In the genomic region with DNA sequence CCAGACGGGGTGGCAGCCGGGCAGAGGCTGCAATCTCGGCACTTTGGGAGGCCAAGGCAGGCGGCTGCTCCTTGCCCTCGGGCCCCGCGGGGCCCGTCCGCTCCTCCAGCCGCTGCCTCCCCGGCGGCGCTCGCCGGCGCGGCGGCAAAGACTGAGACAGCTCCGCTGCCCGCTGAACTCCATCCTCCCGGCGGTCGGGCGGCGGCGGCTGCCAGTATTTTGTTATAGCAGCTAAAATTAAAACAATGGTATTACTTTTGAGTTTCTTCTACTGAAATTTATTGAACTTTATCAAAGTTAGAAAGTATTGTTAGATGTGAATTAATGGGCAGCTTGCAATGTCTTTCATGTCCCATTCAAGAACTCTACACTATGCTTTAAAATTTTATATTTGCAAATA, we compare ENCODE assay signal across 2 cellular contexts.
A peak's percentile ranks its signal among the peaks of the same experiment; 100 is the strongest.
DNase-seq lines count a peak whose midpoint lies in the region; ATAC-seq and TF ChIP-seq lines count a peak whose summit lies in the region.
"Not testable (repeated sequence)": the region's sequence is repeated elsewhere in the genome, so short reads cannot be mapped to it uniquely, and the experiment has no call there.

No MANE protein-coding gene starts in this region.

- CTCF ChIA-PET in PC-9 (lab: Charles Lee) = not testable (repeated sequence)

- not testable (repeated sequence) for H3K36me3 ChIP-seq in PC-9 (ENCODE audit: low read depth)

- ATAC-seq in Right ventricle myocardium inferior = not testable (repeated sequence)

- H3K4me2 ChIP-seq in PC-9 = not testable (repeated sequence)

- peaks cover 56% of the 10 kb centered on the region for H3K4me1 ChIP-seq in PC-9 (replicated peaks; ENCODE audit: insufficient read depth)

- POLR2A ChIA-PET in PC-9 (lab: Charles Lee; ENCODE audit: unreplicated experiment) = not testable (repeated sequence)

- DNase-seq in PC-9 = not testable (repeated sequence)
- DNase-seq in Right ventricle myocardium inferior (ENCODE audit: missing footprints) = peak; percentile 42

- not testable (repeated sequence) for H3K79me2 ChIP-seq in PC-9 (ENCODE audit: low read depth)

- not testable (repeated sequence) for BruUV-seq in PC-9 (replicated peaks; lab: Mats Ljungman, UMichigan)

- not testable (repeated sequence) for H3K27me3 ChIP-seq in PC-9 (ENCODE audit: insufficient read depth, low read depth)

- not testable (repeated sequence) for H3K4me3 ChIP-seq in PC-9

- intact Hi-C loops in PC-9 (cut with micrococcal nuclease; ENCODE audit: unreplicated experiment) = loop anchor here (10.0 kb wide), 3 partner anchors 92 to 492 kb away; no protein-coding TSS in a partner anchor
- intact Hi-C loops in Right ventricle myocardium inferior (cut with DNase I) = not testable (repeated sequence)

- not testable (repeated sequence) for H4K20me1 ChIP-seq in PC-9 (ENCODE audit: insufficient read depth)

- not testable (repeated sequence) for H2AFZ ChIP-seq in PC-9

- H3K9me2 ChIP-seq in PC-9 (ENCODE audit: insufficient read depth) = not testable (repeated sequence)

- H3K9me3 ChIP-seq in PC-9 (ENCODE audit: insufficient read depth, low read depth) = peaks cover 35% of the 10 kb centered on the region

- not testable (repeated sequence) for H3F3A ChIP-seq in PC-9 (ENCODE audit: insufficient read depth, low read depth)

- H3K27ac ChIP-seq in PC-9 = peak overlapping the region; percentile 92; the same call in 1 of the 2 replicates

- TF ChIP-seq CTCF in PC-9 (conservative IDR thresholded peaks at IDR 0.05) = not testable (repeated sequence)
